In genomic region chr14:50023671-50024490, GRCh38 we compare ENCODE assay signal across 8 cellular contexts.
DNase-seq lines count a peak whose midpoint lies in the region; ATAC-seq and TF ChIP-seq lines count a peak whose summit lies in the region.

No MANE protein-coding gene starts in this region.

- in situ Hi-C loops in SK-MEL-5 (cut with HindIII; ENCODE audit: low pct_unique_long_range_greater_than_20kb, low sequenced_read_pairs): no loop called here

- no peak for TF ChIP-seq CTCF in AG10803 (conservative IDR thresholded peaks at IDR 0.05; ENCODE audit: low read length)

- ATAC-seq in sciatic nerve: peak; percentile 81

- intact Hi-C loops in sciatic nerve (cut with DNase I) (no loop called here), posterior vena cava (cut with DNase I) (no loop called here)

- DNase-seq in AG10803 (ENCODE audit: low read depth) (peak; percentile 86), SK-MEL-5 (ENCODE audit: low read depth, low spot score) (peak; percentile 49), fibroblast of the conjunctiva (ENCODE audit: low read depth) (peak; percentile 51), sciatic nerve (ENCODE audit: low spot score) (no peak), posterior vena cava (ENCODE audit: low spot score) (no peak), putamen (ENCODE audit: low spot score) (no peak)
- DNase-seq in NK-92 treated with Interleukin-12 subunit alpha and Interleukin-12 subunit beta, amount 100 ng/mL, for 24 hours (lab: John Stamatoyannopoulos, UW): no peak
- no peak for DNase-seq in activated CD4-positive, alpha-beta T cell treated with anti-CD3 and anti-CD28 coated beads, Interleukin-2, amount 50 U/mL, for 1 hour

- peak overlapping the region; percentile 53 for H3K4me3 ChIP-seq in AG10803 (ENCODE audit: low read length)

Comparison
In these comparisons a context has a peak if more than half of its experiments do, and no peak if none do; other contexts are left out.
1. DNase-seq: peak in AG10803 (single experiment), SK-MEL-5 (single experiment) and fibroblast of the conjunctiva (single experiment); none in sciatic nerve (single experiment), NK-92 treated with Interleukin-12 subunit alpha and Interleukin-12 subunit beta, amount 100 ng/mL, for 24 hours (single experiment), activated CD4-positive, alpha-beta T cell treated with anti-CD3 and anti-CD28 coated beads, Interleukin-2, amount 50 U/mL, for 1 hour (single experiment), posterior vena cava (single experiment) and putamen (single experiment).